Comparison of ENCODE assay signal across 1 cellular context in the genomic region with DNA sequence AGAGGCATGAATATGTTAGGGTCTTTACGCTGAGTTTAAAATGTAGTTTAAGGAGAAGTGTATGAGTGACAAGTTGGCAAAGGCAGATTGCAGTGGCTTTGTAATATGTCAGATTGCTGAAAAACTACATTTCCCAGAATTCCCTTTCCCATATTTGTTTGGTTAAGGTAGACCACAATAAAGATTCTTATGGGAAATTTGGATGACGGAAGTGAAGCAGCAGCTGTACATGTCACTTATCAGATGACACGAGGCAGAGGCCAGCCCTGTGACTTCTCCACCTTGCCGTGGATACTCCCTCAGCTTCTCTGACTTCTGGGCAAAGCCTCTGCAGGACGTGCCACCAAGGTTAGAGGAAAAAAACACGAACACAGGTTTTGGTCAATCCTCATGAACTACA.
TF ChIP-seq lines count a peak whose summit lies in the region.

No MANE protein-coding gene starts in this region.

TF ChIP-seq in GM23338, 12 proteins besides CTCF, POLR2A, EP300 and RAD21:
- TF ChIP-seq CREB1 (CRISPR knock-in tag; IDR thresholded peaks at IDR 0.05; ENCODE audit: low read depth): no peak
- TF ChIP-seq, protein P1, sequence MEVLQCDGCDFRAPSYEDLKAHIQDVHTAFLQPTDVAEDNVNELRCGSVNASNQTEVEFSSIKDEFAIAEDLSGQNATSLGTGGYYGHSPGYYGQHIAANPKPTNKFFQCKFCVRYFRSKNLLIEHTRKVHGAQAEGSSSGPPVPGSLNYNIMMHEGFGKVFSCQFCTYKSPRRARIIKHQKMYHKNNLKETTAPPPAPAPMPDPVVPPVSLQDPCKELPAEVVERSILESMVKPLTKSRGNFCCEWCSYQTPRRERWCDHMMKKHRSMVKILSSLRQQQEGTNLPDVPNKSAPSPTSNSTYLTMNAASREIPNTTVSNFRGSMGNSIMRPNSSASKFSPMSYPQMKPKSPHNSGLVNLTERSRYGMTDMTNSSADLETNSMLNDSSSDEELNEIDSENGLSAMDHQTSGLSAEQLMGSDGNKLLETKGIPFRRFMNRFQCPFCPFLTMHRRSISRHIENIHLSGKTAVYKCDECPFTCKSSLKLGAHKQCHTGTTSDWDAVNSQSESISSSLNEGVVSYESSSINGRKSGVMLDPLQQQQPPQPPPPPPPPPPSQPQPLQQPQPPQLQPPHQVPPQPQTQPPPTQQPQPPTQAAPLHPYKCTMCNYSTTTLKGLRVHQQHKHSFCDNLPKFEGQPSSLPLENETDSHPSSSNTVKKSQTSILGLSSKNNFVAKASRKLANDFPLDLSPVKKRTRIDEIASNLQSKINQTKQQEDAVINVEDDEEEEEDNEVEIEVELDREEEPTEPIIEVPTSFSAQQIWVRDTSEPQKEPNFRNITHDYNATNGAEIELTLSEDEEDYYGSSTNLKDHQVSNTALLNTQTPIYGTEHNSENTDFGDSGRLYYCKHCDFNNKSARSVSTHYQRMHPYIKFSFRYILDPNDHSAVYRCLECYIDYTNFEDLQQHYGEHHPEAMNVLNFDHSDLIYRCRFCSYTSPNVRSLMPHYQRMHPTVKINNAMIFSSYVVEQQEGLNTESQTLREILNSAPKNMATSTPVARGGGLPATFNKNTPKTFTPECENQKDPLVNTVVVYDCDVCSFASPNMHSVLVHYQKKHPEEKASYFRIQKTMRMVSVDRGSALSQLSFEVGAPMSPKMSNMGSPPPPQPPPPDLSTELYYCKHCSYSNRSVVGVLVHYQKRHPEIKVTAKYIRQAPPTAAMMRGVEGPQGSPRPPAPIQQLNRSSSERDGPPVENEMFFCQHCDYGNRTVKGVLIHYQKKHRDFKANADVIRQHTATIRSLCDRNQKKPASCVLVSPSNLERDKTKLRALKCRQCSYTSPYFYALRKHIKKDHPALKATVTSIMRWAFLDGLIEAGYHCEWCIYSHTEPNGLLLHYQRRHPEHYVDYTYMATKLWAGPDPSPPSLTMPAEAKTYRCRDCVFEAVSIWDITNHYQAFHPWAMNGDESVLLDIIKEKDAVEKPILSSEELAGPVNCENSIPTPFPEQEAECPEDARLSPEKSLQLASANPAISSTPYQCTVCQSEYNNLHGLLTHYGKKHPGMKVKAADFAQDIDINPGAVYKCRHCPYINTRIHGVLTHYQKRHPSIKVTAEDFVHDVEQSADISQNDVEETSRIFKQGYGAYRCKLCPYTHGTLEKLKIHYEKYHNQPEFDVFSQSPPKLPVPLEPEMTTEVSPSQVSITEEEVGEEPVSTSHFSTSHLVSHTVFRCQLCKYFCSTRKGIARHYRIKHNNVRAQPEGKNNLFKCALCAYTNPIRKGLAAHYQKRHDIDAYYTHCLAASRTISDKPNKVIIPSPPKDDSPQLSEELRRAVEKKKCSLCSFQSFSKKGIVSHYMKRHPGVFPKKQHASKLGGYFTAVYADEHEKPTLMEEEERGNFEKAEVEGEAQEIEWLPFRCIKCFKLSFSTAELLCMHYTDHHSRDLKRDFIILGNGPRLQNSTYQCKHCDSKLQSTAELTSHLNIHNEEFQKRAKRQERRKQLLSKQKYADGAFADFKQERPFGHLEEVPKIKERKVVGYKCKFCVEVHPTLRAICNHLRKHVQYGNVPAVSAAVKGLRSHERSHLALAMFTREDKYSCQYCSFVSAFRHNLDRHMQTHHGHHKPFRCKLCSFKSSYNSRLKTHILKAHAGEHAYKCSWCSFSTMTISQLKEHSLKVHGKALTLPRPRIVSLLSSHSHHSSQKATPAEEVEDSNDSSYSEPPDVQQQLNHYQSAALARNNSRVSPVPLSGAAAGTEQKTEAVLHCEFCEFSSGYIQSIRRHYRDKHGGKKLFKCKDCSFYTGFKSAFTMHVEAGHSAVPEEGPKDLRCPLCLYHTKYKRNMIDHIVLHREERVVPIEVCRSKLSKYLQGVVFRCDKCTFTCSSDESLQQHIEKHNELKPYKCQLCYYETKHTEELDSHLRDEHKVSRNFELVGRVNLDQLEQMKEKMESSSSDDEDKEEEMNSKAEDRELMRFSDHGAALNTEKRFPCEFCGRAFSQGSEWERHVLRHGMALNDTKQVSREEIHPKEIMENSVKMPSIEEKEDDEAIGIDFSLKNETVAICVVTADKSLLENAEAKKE (CRISPR knock-in tag; IDR thresholded peaks at IDR 0.05): no peak
- no peak for TF ChIP-seq ZNF331 (CRISPR knock-in tag; IDR thresholded peaks at IDR 0.05; ENCODE audit: low read depth)
- TF ChIP-seq, protein P2, sequence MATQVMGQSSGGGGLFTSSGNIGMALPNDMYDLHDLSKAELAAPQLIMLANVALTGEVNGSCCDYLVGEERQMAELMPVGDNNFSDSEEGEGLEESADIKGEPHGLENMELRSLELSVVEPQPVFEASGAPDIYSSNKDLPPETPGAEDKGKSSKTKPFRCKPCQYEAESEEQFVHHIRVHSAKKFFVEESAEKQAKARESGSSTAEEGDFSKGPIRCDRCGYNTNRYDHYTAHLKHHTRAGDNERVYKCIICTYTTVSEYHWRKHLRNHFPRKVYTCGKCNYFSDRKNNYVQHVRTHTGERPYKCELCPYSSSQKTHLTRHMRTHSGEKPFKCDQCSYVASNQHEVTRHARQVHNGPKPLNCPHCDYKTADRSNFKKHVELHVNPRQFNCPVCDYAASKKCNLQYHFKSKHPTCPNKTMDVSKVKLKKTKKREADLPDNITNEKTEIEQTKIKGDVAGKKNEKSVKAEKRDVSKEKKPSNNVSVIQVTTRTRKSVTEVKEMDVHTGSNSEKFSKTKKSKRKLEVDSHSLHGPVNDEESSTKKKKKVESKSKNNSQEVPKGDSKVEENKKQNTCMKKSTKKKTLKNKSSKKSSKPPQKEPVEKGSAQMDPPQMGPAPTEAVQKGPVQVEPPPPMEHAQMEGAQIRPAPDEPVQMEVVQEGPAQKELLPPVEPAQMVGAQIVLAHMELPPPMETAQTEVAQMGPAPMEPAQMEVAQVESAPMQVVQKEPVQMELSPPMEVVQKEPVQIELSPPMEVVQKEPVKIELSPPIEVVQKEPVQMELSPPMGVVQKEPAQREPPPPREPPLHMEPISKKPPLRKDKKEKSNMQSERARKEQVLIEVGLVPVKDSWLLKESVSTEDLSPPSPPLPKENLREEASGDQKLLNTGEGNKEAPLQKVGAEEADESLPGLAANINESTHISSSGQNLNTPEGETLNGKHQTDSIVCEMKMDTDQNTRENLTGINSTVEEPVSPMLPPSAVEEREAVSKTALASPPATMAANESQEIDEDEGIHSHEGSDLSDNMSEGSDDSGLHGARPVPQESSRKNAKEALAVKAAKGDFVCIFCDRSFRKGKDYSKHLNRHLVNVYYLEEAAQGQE (IDR thresholded peaks at IDR 0.05; ENCODE audit: unreplicated experiment): no peak
- TF ChIP-seq, protein P3, sequence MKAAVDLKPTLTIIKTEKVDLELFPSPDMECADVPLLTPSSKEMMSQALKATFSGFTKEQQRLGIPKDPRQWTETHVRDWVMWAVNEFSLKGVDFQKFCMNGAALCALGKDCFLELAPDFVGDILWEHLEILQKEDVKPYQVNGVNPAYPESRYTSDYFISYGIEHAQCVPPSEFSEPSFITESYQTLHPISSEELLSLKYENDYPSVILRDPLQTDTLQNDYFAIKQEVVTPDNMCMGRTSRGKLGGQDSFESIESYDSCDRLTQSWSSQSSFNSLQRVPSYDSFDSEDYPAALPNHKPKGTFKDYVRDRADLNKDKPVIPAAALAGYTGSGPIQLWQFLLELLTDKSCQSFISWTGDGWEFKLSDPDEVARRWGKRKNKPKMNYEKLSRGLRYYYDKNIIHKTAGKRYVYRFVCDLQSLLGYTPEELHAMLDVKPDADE (IDR thresholded peaks at IDR 0.05): no peak
- TF ChIP-seq ZNF114 (CRISPR knock-in tag; IDR thresholded peaks at IDR 0.05): no peak
- no peak for TF ChIP-seq STAT1 (IDR thresholded peaks at IDR 0.05; ENCODE audit: unreplicated experiment)
- no peak for TF ChIP-seq JUNB (IDR thresholded peaks at IDR 0.05; ENCODE audit: unreplicated experiment)
- TF ChIP-seq POLR2AphosphoS5 (IDR thresholded peaks at IDR 0.05; ENCODE audit: low read depth): no peak
- TF ChIP-seq EZH2phosphoT487 (IDR thresholded peaks at IDR 0.05; ENCODE audit: unreplicated experiment): no peak
- no peak for TF ChIP-seq NANOG (IDR thresholded peaks at IDR 0.05; ENCODE audit: borderline replicate concordance)
- TF ChIP-seq EZH2 (IDR thresholded peaks at IDR 0.05; ENCODE audit: low read depth, unreplicated experiment): no peak
TF ChIP-seq in GM23338: peak in this region for 0.
